Comparison of ENCODE assay signal across 8 cellular contexts in the genomic region with DNA sequence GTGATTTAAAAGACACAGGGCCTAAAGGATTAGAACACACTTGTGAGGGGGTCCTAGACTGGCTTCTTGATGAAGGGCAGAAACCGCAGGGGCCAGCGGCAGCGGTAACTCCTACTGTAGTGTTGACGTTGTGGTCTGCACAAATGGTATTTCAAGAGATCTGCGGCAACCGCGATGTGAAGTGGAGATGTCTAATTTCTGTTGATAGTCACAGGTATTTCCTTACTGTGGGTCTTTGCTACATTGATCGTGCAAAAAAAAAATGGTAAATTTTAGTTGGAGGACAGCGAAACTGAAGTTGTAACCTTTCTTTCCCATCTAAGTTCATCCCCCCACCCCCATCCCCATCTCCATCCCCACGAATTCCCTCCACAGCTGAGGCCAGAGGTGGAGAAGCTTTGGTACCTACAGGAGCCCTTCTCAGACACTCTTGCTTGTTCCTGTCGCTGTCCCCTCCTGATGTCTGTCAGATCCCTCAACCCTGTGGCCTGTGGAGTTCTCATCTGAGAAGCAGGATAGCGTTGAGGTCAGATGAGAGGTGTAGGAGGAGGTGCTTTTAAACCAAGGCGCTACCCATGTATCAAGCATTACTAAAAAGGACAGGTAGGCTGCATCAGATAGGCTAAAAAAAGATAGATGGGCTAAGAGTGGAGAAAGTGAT. TPM values are rescaled to one million over a fixed set of nuclear protein-coding genes. Genes with fewer than 3 reads are reported as not detected.
DNase-seq lines count a peak whose midpoint lies in the region; ATAC-seq and TF ChIP-seq lines count a peak whose summit lies in the region.

No MANE protein-coding gene starts in this region.

- H3K4me1 ChIP-seq in PC-9 (replicated peaks; ENCODE audit: insufficient read depth), result peaks cover 14% of the 10 kb centered on the region

- peak overlapping the region; percentile 45; the same call in 1 of the 2 replicates for H3K27ac ChIP-seq in PC-9

- peak; percentile 2 for ATAC-seq in HG03045 (IDR thresholded peaks at IDR 0.05; ENCODE audit: unreplicated experiment)
- no peak for ATAC-seq in GM18517 (IDR thresholded peaks at IDR 0.05; ENCODE audit: unreplicated experiment)

- H3K79me2 ChIP-seq in PC-9 (ENCODE audit: low read depth), result peaks cover 42% of the 10 kb centered on the region

- H3K4me3 ChIP-seq in PC-9 (peak overlapping the region; percentile 78), astrocyte of the cerebellum (ENCODE audit: low read depth, low read length) (peak overlapping the region; percentile 75), iPS-18c (ENCODE audit: insufficient read depth, low read depth, low read length) (peak overlapping the region; percentile 86)

- no peaks in the 10 kb centered on the region for H3K9me2 ChIP-seq in PC-9 (ENCODE audit: insufficient read depth)

- TSS peak; percentile 53 for BruUV-seq in PC-9 (replicated peaks; lab: Mats Ljungman, UMichigan)

- no peaks in the 10 kb centered on the region for H3K9me3 ChIP-seq in PC-9 (ENCODE audit: insufficient read depth, low read depth)
- H3K9me3 ChIP-seq in iPS-18c (ENCODE audit: control insufficient read depth, insufficient read depth, low read length), result no peaks in the 10 kb centered on the region

- no peaks in the 10 kb centered on the region for H3K27me3 ChIP-seq in PC-9 (ENCODE audit: insufficient read depth, low read depth)

- in situ Hi-C loops in ACHN (cut with HindIII; ENCODE audit: low pct_ligation_motif_present, low pct_unique_long_range_greater_than_20kb, low sequenced_read_pairs), result no loop called here
- in situ Hi-C loops in astrocyte of the cerebellum (cut with HindIII; ENCODE audit: low sequenced_read_pairs), result no loop called here

- H3K36me3 ChIP-seq in PC-9 (ENCODE audit: low read depth), result 0 out of 2 replicates have a peak, but pooled peaks cover 2% of the 10 kb centered on the region

- H3K4me2 ChIP-seq in PC-9, result peak overlapping the region; percentile 85

- DNase-seq in ACHN (peak; percentile 33), GM10266 (ENCODE audit: extremely low spot score) (peak; percentile 32), PC-9 (peak; percentile 6 to 32), astrocyte of the cerebellum (ENCODE audit: low read depth) (no peak)
- peak; percentile 8 to 13 for DNase-seq in stimulated activated CD4-positive, alpha-beta T cell treated with anti-CD3 and anti-CD28 coated beads, Interleukin-2, amount 100 ng/mL, for 48 hours

- H3F3A ChIP-seq in PC-9 (ENCODE audit: insufficient read depth, low read depth), result no peaks in the 10 kb centered on the region

- POLR2A ChIA-PET in PC-9 (lab: Charles Lee; ENCODE audit: unreplicated experiment), result no interaction called here

- H2AFZ ChIP-seq in PC-9, result peak overlapping the region; percentile 99

- CTCF ChIA-PET in PC-9 (lab: Charles Lee), result no interaction called here

- TF ChIP-seq CTCF in GM10266 (IDR thresholded peaks at IDR 0.05; ENCODE audit: control insufficient read depth, insufficient read depth, low read depth, missing control alignments) (no peak), PC-9 (conservative IDR thresholded peaks at IDR 0.05) (no peak), astrocyte of the cerebellum (IDR thresholded peaks at IDR 0.05; ENCODE audit: low read depth, low read length, missing control alignments) (no peak)

- intact Hi-C loops in PC-9 (cut with micrococcal nuclease; ENCODE audit: unreplicated experiment), result loop anchor here (1.0 to 2.0 kb wide), 2 partner anchors 32 to 162 kb away; no protein-coding TSS in a partner anchor

- peaks cover 10% of the 10 kb centered on the region for H4K20me1 ChIP-seq in PC-9 (ENCODE audit: insufficient read depth)

RNA-seq across cellular contexts. Expression of gene NTPCR, which starts 0.6 kb away (rescaled TPM):
- 45.3 and 55.6 TPM in 2 replicates for total RNA-seq in PC-9 (2021)
